8 cellular contexts compared by ENCODE assay signal in genomic region chr16:88811850-88812736, GRCh38. TPM values are rescaled to one million over a fixed set of nuclear protein-coding genes. Genes with fewer than 3 reads are reported as not detected.
DNase-seq lines count a peak whose midpoint lies in the region; ATAC-seq and TF ChIP-seq lines count a peak whose summit lies in the region.

Gene APRT, minus strand, starts transcription at chr16:88811928. Its CDS starts 29 bp downstream, at chr16:88811899.

- peaks cover 32% of the 10 kb centered on the region for H3K4me1 ChIP-seq in mucosa of stomach (ENCODE audit: control insufficient read depth, insufficient read depth, low read length)

- peak within 1 kb of the TSS; percentile 85 for H3K4me3 ChIP-seq in Jurkat, Clone E6-1 (ENCODE audit: low read length)
- H3K4me3 ChIP-seq in mucosa of stomach (ENCODE audit: low read length), result peak within 1 kb of the TSS; percentile 43

- TF ChIP-seq POLR2A in erythroblast (IDR thresholded peaks at IDR 0.05; ENCODE audit: low read length), result peak; percentile 66

- DNase-seq in DMS53 (lab: John Stamatoyannopoulos, UW) (peak; percentile 93), OCI-M2 (lab: John Stamatoyannopoulos, UW; ENCODE audit: unreplicated experiment) (peak; percentile 45), erythroblast (lab: John Stamatoyannopoulos, UW) (peak; percentile 95 to 98)
- peak; percentile 82 for DNase-seq in Jurkat, Clone E6-1 (ENCODE audit: low read depth, low spot score)
- peak; percentile 100 for DNase-seq in activated T-cell treated with anti-CD3 and anti-CD28 coated beads, Interleukin-2, amount 50 U/mL, for 1 hour
- DNase-seq in stimulated activated CD8-positive, alpha-beta memory T cell treated with anti-CD3 and anti-CD28 coated beads, Interleukin-4, amount 100 ng/mL, for 48 hours, result peak; percentile 99

- no peaks in the 10 kb centered on the region for H3K9me3 ChIP-seq in mucosa of stomach (ENCODE audit: control insufficient read depth, low read length)

- H3K27me3 ChIP-seq in mucosa of stomach (ENCODE audit: control insufficient read depth, insufficient read depth, low read length), result no peaks in the 10 kb centered on the region

- H3K36me3 ChIP-seq in mucosa of stomach (ENCODE audit: control insufficient read depth, insufficient read depth, low read length), result no peaks in the 10 kb centered on the region

- peak; percentile 60 for ATAC-seq in GM21619 (IDR thresholded peaks at IDR 0.05; ENCODE audit: unreplicated experiment)

- H3K9ac ChIP-seq in mucosa of stomach (ENCODE audit: low read length), result peak within 1 kb of the TSS; percentile 78

RNA-seq across cellular contexts. Expression of gene APRT, which starts in this region (rescaled TPM):
- polyA plus RNA-seq in Jurkat, Clone E6-1 (2012; ENCODE audit: insufficient read depth, insufficient read length), result 328 TPM

Comparison
In these comparisons a context has a peak if more than half of its experiments do, and no peak if none do; other contexts are left out.
1. Peak in every context shown above with its lines: DNase-seq, ATAC-seq and H3K4me3 ChIP-seq.
2. DNase-seq: peak in every context shown above with its lines; median percentile 100 in activated T-cell treated with anti-CD3 and anti-CD28 coated beads, Interleukin-2, amount 50 U/mL, for 1 hour; 99 in stimulated activated CD8-positive, alpha-beta memory T cell treated with anti-CD3 and anti-CD28 coated beads, Interleukin-4, amount 100 ng/mL, for 48 hours; 96 in erythroblast; 93 in DMS53; 82 in Jurkat, Clone E6-1; 45 in OCI-M2.